ENCODE assay signal across 15 cellular contexts in genomic region chr21:28207776-28208175, GRCh38.
DNase-seq lines count a peak whose midpoint lies in the region; TF ChIP-seq lines count a peak whose summit lies in the region.
"Had no signal": no experiment of that assay in that cellular context is flagged by ENCODE, and none has a peak within 500 bp of the region (broad histone marks: within the 10 kb centered on the region; RNA-seq: fewer than 3 reads in every experiment).

No MANE protein-coding gene starts in this region.

- no peaks in the 10 kb centered on the region for H3K27me3 ChIP-seq in osteoblast (ENCODE audit: insufficient read depth, low read length)
- no peaks in the 10 kb centered on the region for H3K27me3 ChIP-seq in transverse colon
- H3K27me3 ChIP-seq: esophagus muscularis mucosa had no signal

- DNase-seq in COLO829 (ENCODE audit: low spot score), result peak; percentile 24
- peak; percentile 78 for DNase-seq in M059J (ENCODE audit: low read depth)
- DNase-seq in choroid plexus epithelial cell (ENCODE audit: low read depth), result peak; percentile 42
- DNase-seq in osteoblast (ENCODE audit: insufficient read length, low spot score, missing footprints), result no peak
- no peak for DNase-seq in activated naive CD4-positive, alpha-beta T cell treated with anti-CD3 and anti-CD28 coated beads, Interleukin-2, amount 50 U/mL, for 16 hours
- DNase-seq in activated gamma-delta T cell treated with Interleukin-2 at 50 U/mL for 16 hours, result no peak
- no peak for DNase-seq in NCI-H1105 (lab: John Stamatoyannopoulos, UW)
- DNase-seq in transverse colon, result no peak
- DNase-seq: activated CD4-positive, alpha-beta T cell treated with anti-CD3 and anti-CD28 coated beads for 48 hours; activated T-cell treated with anti-CD3 and anti-CD28 coated beads, Interleukin-2, amount 50 U/mL, for 48 hours; caudate nucleus; CD8-positive, alpha-beta memory T cell; NCI-H226; T-helper 1 cell had no signal

- peak overlapping the region; percentile 57 for H2AFZ ChIP-seq in osteoblast (ENCODE audit: low read length)

- in situ Hi-C loops in transverse colon (cut with MboI; ENCODE audit: low pct_ligation_motif_present in 1 of 4, low pct_unique_long_range_greater_than_20kb in 1 of 4, low sequenced_read_pairs in 3 of 4), result no loop called here

- no peak overlapping the region for H3K4me3 ChIP-seq in choroid plexus epithelial cell (ENCODE audit: low read depth, low read length)
- H3K4me3 ChIP-seq in osteoblast (ENCODE audit: insufficient read depth, low read length), result no peak overlapping the region
- no peak overlapping the region for H3K4me3 ChIP-seq in transverse colon
- H3K4me3 ChIP-seq: esophagus muscularis mucosa had no signal

- intact Hi-C loops in transverse colon (cut with DNase I; ENCODE audit: low total_unique reads), result no loop called here

- H4K20me1 ChIP-seq in osteoblast (ENCODE audit: insufficient read depth, low read length), result no peaks in the 10 kb centered on the region

- H3K4me2 ChIP-seq in osteoblast (ENCODE audit: insufficient read depth, low read length), result peak overlapping the region; percentile 55

- H3K9me3 ChIP-seq in osteoblast (ENCODE audit: low read depth, low read length) (no peaks in the 10 kb centered on the region), transverse colon (no peaks in the 10 kb centered on the region)
- H3K9me3 ChIP-seq: esophagus muscularis mucosa had no signal

- H3K4me1 ChIP-seq in osteoblast (ENCODE audit: insufficient read depth, low read length) (peaks cover 10% of the 10 kb centered on the region), transverse colon (peaks cover 0 to 4% (median 0%) of the 10 kb centered on the region in 4 donors)

- TF ChIP-seq POLR2A in transverse colon (IDR thresholded peaks at IDR 0.05), result no peak

- H3K27ac ChIP-seq in osteoblast (ENCODE audit: low read depth, low read length) (no peak overlapping the region), transverse colon (no peak overlapping the region)
- H3K27ac ChIP-seq: esophagus muscularis mucosa had no signal

- no peak for TF ChIP-seq EP300 in transverse colon (IDR thresholded peaks at IDR 0.05; ENCODE audit: low read depth)

- 73 to 77% methylated on average over 4 to 5 of the region's 5 CpGs for WGBS in transverse colon (ENCODE audit: low coverage in 1 of 2), 2 donors

- no peaks in the 10 kb centered on the region for H3K79me2 ChIP-seq in osteoblast (ENCODE audit: insufficient read depth, low read length)

- TF ChIP-seq CTCF in choroid plexus epithelial cell (conservative IDR thresholded peaks at IDR 0.05; ENCODE audit: low read depth, low read length), result no peak
- no peak for TF ChIP-seq CTCF in osteoblast (IDR thresholded peaks at IDR 0.05; ENCODE audit: extremely low read depth, low read depth, low read length)
- no peak for TF ChIP-seq CTCF in transverse colon (IDR thresholded peaks at IDR 0.05)

- H3K36me3 ChIP-seq in osteoblast (ENCODE audit: insufficient read depth, low read length), result no peaks in the 10 kb centered on the region
- no peaks in the 10 kb centered on the region for H3K36me3 ChIP-seq in transverse colon
- H3K36me3 ChIP-seq: esophagus muscularis mucosa had no signal

Comparison
In these comparisons a context has a peak if more than half of its experiments do, and no peak if none do; other contexts are left out.
1. DNase-seq: peak in COLO829 (single experiment), M059J (single experiment) and choroid plexus epithelial cell (single experiment); none in osteoblast (single experiment), activated naive CD4-positive, alpha-beta T cell treated with anti-CD3 and anti-CD28 coated beads, Interleukin-2, amount 50 U/mL, for 16 hours (single experiment), activated gamma-delta T cell treated with Interleukin-2 at 50 U/mL for 16 hours (single experiment), NCI-H1105 (single experiment) and transverse colon (single experiment).